Comparison of ENCODE assay signal across 13 cellular contexts in genomic region chr11:2298131-2298794, GRCh38. TPM values are rescaled to one million over a fixed set of nuclear protein-coding genes. Genes with fewer than 3 reads are reported as not detected.
DNase-seq lines count a peak whose midpoint lies in the region; ATAC-seq and TF ChIP-seq lines count a peak whose summit lies in the region.
"Had no signal": no experiment of that assay in that cellular context is flagged by ENCODE, and none has a peak within 500 bp of the region (broad histone marks: within the 10 kb centered on the region; RNA-seq: fewer than 3 reads in every experiment).

No MANE protein-coding gene starts in this region.

- peak overlapping the region; percentile 93 for H3K27ac Mint-ChIP-seq in activated naive CD8-positive, alpha-beta T cell
- no peak overlapping the region for H3K27ac Mint-ChIP-seq in activated naive CD8-positive, alpha-beta T cell treated with anti-CD3 and anti-CD28 coated beads for 36 hours
- H3K27ac Mint-ChIP-seq in activated T-helper 17 cell treated with anti-CD3 and anti-CD28 coated beads, Interleukin-2, amount 50 U/mL, for 72 hours = peak overlapping the region; percentile 41
- H3K27ac Mint-ChIP-seq in natural killer cell = peak overlapping the region; percentile 87 to 94

- H3K9me3 ChIP-seq in vagina (no peaks in the 10 kb centered on the region), lower lobe of right lung (no peaks in the 10 kb centered on the region)
- H3K9me3 ChIP-seq: pancreas had no signal

- no peak for ATAC-seq in activated T-helper 17 cell treated with anti-CD3 and anti-CD28 coated beads, Interleukin-2, amount 50 U/mL, for 72 hours (replicated peaks)
- no peak for ATAC-seq in natural killer cell
- ATAC-seq in lower lobe of right lung = no peak
- ATAC-seq in GM18861 (IDR thresholded peaks at IDR 0.05; ENCODE audit: unreplicated experiment) = no peak
- ATAC-seq in HG03108 (IDR thresholded peaks at IDR 0.05; ENCODE audit: unreplicated experiment) = no peak
- ATAC-seq: pancreas had no signal

- no peak for TF ChIP-seq CTCF in natural killer cell (IDR thresholded peaks at IDR 0.05)
- no peak for TF ChIP-seq CTCF in vagina (IDR thresholded peaks at IDR 0.05)
- no peak for TF ChIP-seq CTCF in lower lobe of right lung (IDR thresholded peaks at IDR 0.05)

- DNase-seq in activated naive CD8-positive, alpha-beta T cell treated with anti-CD3 and anti-CD28 coated beads for 36 hours = no peak
- peak; percentile 13 for DNase-seq in natural killer cell
- DNase-seq in vagina (ENCODE audit: extremely low spot score in 2 of 2) = peak; percentile 52 to 84
- no peak for DNase-seq in lower lobe of right lung
- DNase-seq: Karpas-422; stimulated activated naive CD4-positive, alpha-beta T cell treated with Interleukin-2 at 50 U/mL for 16 hours had no signal

- no peak overlapping the region for H3K4me3 Mint-ChIP-seq in activated naive CD8-positive, alpha-beta T cell
- no peak overlapping the region for H3K4me3 Mint-ChIP-seq in activated naive CD8-positive, alpha-beta T cell treated with anti-CD3 and anti-CD28 coated beads for 36 hours
- H3K4me3 Mint-ChIP-seq in activated T-helper 17 cell treated with anti-CD3 and anti-CD28 coated beads, Interleukin-2, amount 50 U/mL, for 72 hours = no peak overlapping the region
- peak overlapping the region; percentile 79 for H3K4me3 Mint-ChIP-seq in natural killer cell

- H3K27me3 ChIP-seq in vagina (no peaks in the 10 kb centered on the region), lower lobe of right lung (ENCODE audit: low read depth) (no peaks in the 10 kb centered on the region)
- H3K27me3 ChIP-seq: pancreas had no signal

- H3K4me1 Mint-ChIP-seq in activated naive CD8-positive, alpha-beta T cell (ENCODE audit: low read depth) = peaks cover 53% of the 10 kb centered on the region
- peaks cover 44% of the 10 kb centered on the region for H3K4me1 Mint-ChIP-seq in activated naive CD8-positive, alpha-beta T cell treated with anti-CD3 and anti-CD28 coated beads for 36 hours
- H3K4me1 Mint-ChIP-seq in activated T-helper 17 cell treated with anti-CD3 and anti-CD28 coated beads, Interleukin-2, amount 50 U/mL, for 72 hours = peaks cover 16% of the 10 kb centered on the region
- peaks cover 31 to 81% of the 10 kb centered on the region in 2 donors for H3K4me1 Mint-ChIP-seq in natural killer cell

- H3K27ac ChIP-seq in vagina = no peak overlapping the region
- no peak overlapping the region for H3K27ac ChIP-seq in lower lobe of right lung
- H3K27ac ChIP-seq: pancreas, VCaP had no signal

- TF ChIP-seq POLR2A in vagina (IDR thresholded peaks at IDR 0.05) = no peak

- H3K4me1 ChIP-seq in vagina = peaks cover 6% of the 10 kb centered on the region
- peaks cover 15% of the 10 kb centered on the region for H3K4me1 ChIP-seq in lower lobe of right lung

- no peaks in the 10 kb centered on the region for H3K36me3 ChIP-seq in vagina
- H3K36me3 ChIP-seq in lower lobe of right lung = no peaks in the 10 kb centered on the region
- H3K36me3 ChIP-seq: pancreas had no signal

- H3K36me3 Mint-ChIP-seq in activated naive CD8-positive, alpha-beta T cell = no peaks in the 10 kb centered on the region
- H3K36me3 Mint-ChIP-seq in activated naive CD8-positive, alpha-beta T cell treated with anti-CD3 and anti-CD28 coated beads for 36 hours = no peaks in the 10 kb centered on the region
- H3K36me3 Mint-ChIP-seq in activated T-helper 17 cell treated with anti-CD3 and anti-CD28 coated beads, Interleukin-2, amount 50 U/mL, for 72 hours (ENCODE audit: low read depth) = no peaks in the 10 kb centered on the region
- no peaks in the 10 kb centered on the region for H3K36me3 Mint-ChIP-seq in natural killer cell

- no peaks in the 10 kb centered on the region for H3K9me3 Mint-ChIP-seq in activated naive CD8-positive, alpha-beta T cell (ENCODE audit: low read depth)
- no peaks in the 10 kb centered on the region for H3K9me3 Mint-ChIP-seq in activated naive CD8-positive, alpha-beta T cell treated with anti-CD3 and anti-CD28 coated beads for 36 hours
- no peaks in the 10 kb centered on the region for H3K9me3 Mint-ChIP-seq in activated T-helper 17 cell treated with anti-CD3 and anti-CD28 coated beads, Interleukin-2, amount 50 U/mL, for 72 hours
- H3K9me3 Mint-ChIP-seq in natural killer cell = no peaks in the 10 kb centered on the region

- intact Hi-C loops in natural killer cell (cut with micrococcal nuclease) (no loop called here), vagina (cut with DNase I) (no loop called here), lower lobe of right lung (cut with DNase I) (no loop called here)

- no peak overlapping the region for H3K4me3 ChIP-seq in vagina
- H3K4me3 ChIP-seq in lower lobe of right lung = no peak overlapping the region
- H3K4me3 ChIP-seq: pancreas, skin epidermis had no signal

- no peaks in the 10 kb centered on the region for H3K27me3 Mint-ChIP-seq in activated naive CD8-positive, alpha-beta T cell
- no peaks in the 10 kb centered on the region for H3K27me3 Mint-ChIP-seq in activated naive CD8-positive, alpha-beta T cell treated with anti-CD3 and anti-CD28 coated beads for 36 hours
- H3K27me3 Mint-ChIP-seq in activated T-helper 17 cell treated with anti-CD3 and anti-CD28 coated beads, Interleukin-2, amount 50 U/mL, for 72 hours = no peaks in the 10 kb centered on the region
- no peaks in the 10 kb centered on the region for H3K27me3 Mint-ChIP-seq in natural killer cell (ENCODE audit: low read depth in 2 of 2)

RNA-seq across cellular contexts. Expression of gene C11orf21, which starts 3.5 kb away (rescaled TPM):
- 1 to 10 TPM; 2.5 to 2.6 TPM for total RNA-seq in activated naive CD8-positive, alpha-beta T cell treated with anti-CD3 and anti-CD28 coated beads for 36 hours
- total RNA-seq in activated T-helper 17 cell treated with anti-CD3 and anti-CD28 coated beads, Interleukin-2, amount 50 U/mL, for 72 hours = 10 to 100 TPM in 1 of 2 donors, 1 to 10 TPM in 1; 8.4 to 24.6 TPM
- 100 to 1,000 TPM; 227 to 325 (median 237) TPM for total RNA-seq in natural killer cell
- total RNA-seq in vagina = 8.1 TPM
- total RNA-seq in lower lobe of right lung = 12.1 TPM

RNA-seq across cellular contexts. Expression of gene TSPAN32, which starts 3.5 kb away (rescaled TPM):
- 1 to 10 TPM; 5.4 to 5.5 TPM for total RNA-seq in activated naive CD8-positive, alpha-beta T cell treated with anti-CD3 and anti-CD28 coated beads for 36 hours
- 10 to 100 TPM in 1 of 2 donors, 1 to 10 TPM in 1; 8.1 to 14.8 TPM for total RNA-seq in activated T-helper 17 cell treated with anti-CD3 and anti-CD28 coated beads, Interleukin-2, amount 50 U/mL, for 72 hours
- total RNA-seq in natural killer cell (100 to 1,000 TPM; 268 to 327 (median 299) TPM), vagina (3.7 TPM), lower lobe of right lung (12.5 TPM)

RNA-seq across cellular contexts. Expression of gene ASCL2, which starts 27.9 kb away (rescaled TPM):
- 1 to 10 TPM; 2.5 to 2.9 TPM for total RNA-seq in activated naive CD8-positive, alpha-beta T cell treated with anti-CD3 and anti-CD28 coated beads for 36 hours
- total RNA-seq in activated T-helper 17 cell treated with anti-CD3 and anti-CD28 coated beads, Interleukin-2, amount 50 U/mL, for 72 hours = 1 to 10 TPM; 1.2 to 5.1 TPM
- 10 to 100 TPM; 10.8 to 16.8 (median 16.0) TPM for total RNA-seq in natural killer cell
- 3.7 TPM for total RNA-seq in vagina
- 1.7 TPM for total RNA-seq in lower lobe of right lung

Comparison
In these comparisons a context has a peak if more than half of its experiments do, and no peak if none do; other contexts are left out.
1. DNase-seq: peak in natural killer cell (single experiment) and vagina (2 of 2); none in activated naive CD8-positive, alpha-beta T cell treated with anti-CD3 and anti-CD28 coated beads for 36 hours (single experiment) and lower lobe of right lung (single experiment).
2. RNA of gene C11orf21, which starts 3.5 kb away (total RNA-seq): 227 to 325 TPM in natural killer cell; 8.4 to 24.6 TPM in activated T-helper 17 cell treated with anti-CD3 and anti-CD28 coated beads, Interleukin-2, amount 50 U/mL, for 72 hours, 12.1 TPM in lower lobe of right lung (single experiment), 8.1 TPM in vagina (single experiment) and 2.5 to 2.6 TPM in activated naive CD8-positive, alpha-beta T cell treated with anti-CD3 and anti-CD28 coated beads for 36 hours; every median in the first group is over 4 times any median in the second.
3. RNA of gene TSPAN32, which starts 3.5 kb away (total RNA-seq): 268 to 327 TPM in natural killer cell; 8.1 to 14.8 TPM in activated T-helper 17 cell treated with anti-CD3 and anti-CD28 coated beads, Interleukin-2, amount 50 U/mL, for 72 hours, 12.5 TPM in lower lobe of right lung (single experiment), 5.4 to 5.5 TPM in activated naive CD8-positive, alpha-beta T cell treated with anti-CD3 and anti-CD28 coated beads for 36 hours and 3.7 TPM in vagina (single experiment); every median in the first group is over 10 times any median in the second.